Comparison of ENCODE assay signal across 29 cellular contexts in the genomic region with DNA sequence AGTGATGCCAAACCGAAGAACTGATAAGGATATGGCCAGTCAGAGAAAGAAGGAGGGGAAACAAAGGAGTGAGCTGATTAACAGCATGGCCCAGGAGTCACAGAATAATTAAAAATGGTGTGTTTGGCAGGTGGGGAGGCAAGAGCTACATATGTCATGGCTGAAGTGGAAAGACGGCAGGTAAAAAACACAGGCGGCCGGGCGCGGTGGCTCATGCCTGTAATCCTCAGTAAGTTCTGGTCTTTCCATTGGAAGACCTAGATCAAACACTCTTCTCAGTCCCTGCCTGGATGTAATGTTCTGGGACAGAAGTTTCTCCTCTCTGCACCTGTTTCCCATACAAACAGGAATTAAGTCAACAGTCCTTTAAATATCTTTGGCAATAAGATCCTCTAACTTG.
"Had no signal": no experiment of that assay in that cellular context is flagged by ENCODE, and none has a peak within 500 bp of the region (broad histone marks: within the 10 kb centered on the region; RNA-seq: fewer than 3 reads in every experiment).

No MANE protein-coding gene starts in this region.

- H3K36me3 ChIP-seq: stomach, suprapubic skin, thoracic aorta, thyroid gland, tibial artery, tibial nerve, transverse colon, upper lobe of left lung, upper lobe of right lung, uterus, vagina had no signal

- H3K4me3 ChIP-seq: stomach, suprapubic skin, testis, thoracic aorta, thyroid gland, tibial artery, tibial nerve, transverse colon, upper lobe of left lung, upper lobe of right lung, uterus, vagina had no signal

- H3K27me3 Mint-ChIP-seq: stimulated activated memory B cell treated with anti-CD40 and anti-IgM and Interleukin-4, amounts not matched to agents 10 μg/mL and 1 μg/mL and 100 μg/mL, for 72 hours; stimulated activated naive B cell treated with anti-CD40 and anti-IgM and Interleukin-4, amounts not matched to agents 10 μg/mL and 1 μg/mL and 100 μg/mL, for 72 hours; stimulated activated naive CD8-positive, alpha-beta T cell treated with anti-CD3 and anti-CD28 coated beads, Interleukin-15, amount 100 ng/mL, for 72 hours; stimulated activated naive CD8-positive, alpha-beta T cell treated with anti-CD3 and anti-CD28 coated beads, Interleukin-15, Interleukin-2, amounts not matched to agents 100 ng/mL and 50 ng/mL, for 24 hours; type B pancreatic cell had no signal

- DNase-seq: stimulated activated CD4-positive, alpha-beta T cell treated with anti-CD3 and anti-CD28 coated beads, Interleukin-2, amount 100 ng/mL, for 48 hours; stimulated activated CD4-positive, alpha-beta T cell treated with anti-CD3 and anti-CD28 coated beads, Interleukin-4, amount 100 ng/mL, for 1 hour; stimulated activated CD4-positive, alpha-beta T cell treated with anti-CD3 and anti-CD28 coated beads, Interleukin-4, amount 100 ng/mL, for 24 hours; stimulated activated CD4-positive, alpha-beta T cell treated with anti-CD3 and anti-CD28 coated beads, Interleukin-4, amount 100 ng/mL, for 4 hours; stimulated activated CD8-positive, alpha-beta memory T cell treated with anti-CD3 and anti-CD28 coated beads, Interleukin-4, amount 100 ng/mL, for 48 hours; stimulated activated naive B cell treated with anti-CD40 and anti-IgM and Interleukin-4, amounts not matched to agents 10 μg/mL and 1 μg/mL and 100 μg/mL, for 72 hours; stimulated activated naive CD4-positive, alpha-beta T cell; stimulated activated naive CD4-positive, alpha-beta T cell treated with Interleukin-2 at 50 U/mL for 16 hours; stimulated activated naive CD8-positive, alpha-beta T cell treated with anti-CD3 and anti-CD28 coated beads, Interleukin-15, amount 100 ng/mL, for 72 hours; stimulated activated naive CD8-positive, alpha-beta T cell treated with anti-CD3 and anti-CD28 coated beads, Interleukin-15, Interleukin-2, amounts not matched to agents 100 U/mL and 50 U/mL, for 24 hours; stomach; substantia nigra; testis; thyroid gland; tibial artery; transverse colon; trophoblast cell; upper lobe of right lung; uterus had no signal

- H3K4me1 Mint-ChIP-seq: stimulated activated effector memory CD8-positive, alpha-beta T cell treated with anti-CD3 and anti-CD28 coated beads, Interleukin-12 subunit alpha, Interleukin-12 subunit beta, amount 100 ng/mL, for 72 hours; stimulated activated memory B cell treated with anti-CD40 and anti-IgM and Interleukin-4, amounts not matched to agents 10 μg/mL and 1 μg/mL and 100 μg/mL, for 72 hours; stimulated activated naive B cell treated with anti-CD40 and anti-IgM and Interleukin-4, amounts not matched to agents 10 μg/mL and 1 μg/mL and 100 μg/mL, for 72 hours; stimulated activated naive CD8-positive, alpha-beta T cell treated with anti-CD3 and anti-CD28 coated beads, Interleukin-15, amount 100 ng/mL, for 72 hours had no signal

- H3K9me3 ChIP-seq: stomach, suprapubic skin, testis, thoracic aorta, thyroid gland, tibial artery, tibial nerve, transverse colon, upper lobe of left lung, upper lobe of right lung, uterus, vagina had no signal

- FAIRE-seq: urothelium cell line had no signal

- H3K4me1 ChIP-seq: suprapubic skin, testis, thyroid gland, tibial artery, tibial nerve, transverse colon, upper lobe of left lung, upper lobe of right lung, uterus had no signal

- H3K27ac ChIP-seq: stomach, suprapubic skin, testis, thoracic aorta, thyroid gland, tibial artery, tibial nerve, transverse colon, upper lobe of left lung, upper lobe of right lung, uterus, vagina had no signal

- H3K36me3 Mint-ChIP-seq: stimulated activated effector memory CD8-positive, alpha-beta T cell treated with anti-CD3 and anti-CD28 coated beads, Interleukin-12 subunit alpha, Interleukin-12 subunit beta, amount 100 ng/mL, for 72 hours; stimulated activated memory B cell treated with anti-CD40 and anti-IgM and Interleukin-4, amounts not matched to agents 10 μg/mL and 1 μg/mL and 100 μg/mL, for 72 hours; stimulated activated naive B cell treated with anti-CD40 and anti-IgM and Interleukin-4, amounts not matched to agents 10 μg/mL and 1 μg/mL and 100 μg/mL, for 72 hours; type B pancreatic cell had no signal

- H3K9me3 Mint-ChIP-seq: stimulated activated effector memory CD8-positive, alpha-beta T cell treated with anti-CD3 and anti-CD28 coated beads, Interleukin-12 subunit alpha, Interleukin-12 subunit beta, amount 100 ng/mL, for 72 hours; stimulated activated memory B cell treated with anti-CD40 and anti-IgM and Interleukin-4, amounts not matched to agents 10 μg/mL and 1 μg/mL and 100 μg/mL, for 72 hours; stimulated activated naive B cell treated with anti-CD40 and anti-IgM and Interleukin-4, amounts not matched to agents 10 μg/mL and 1 μg/mL and 100 μg/mL, for 72 hours; stimulated activated naive CD8-positive, alpha-beta T cell treated with anti-CD3 and anti-CD28 coated beads, Interleukin-15, Interleukin-2, amounts not matched to agents 100 ng/mL and 50 ng/mL, for 24 hours; type B pancreatic cell had no signal

- ATAC-seq: stimulated activated effector memory CD8-positive, alpha-beta T cell treated with anti-CD3 and anti-CD28 coated beads, Interleukin-12 subunit alpha, Interleukin-12 subunit beta, amount 100 ng/mL, for 72 hours; stimulated activated memory B cell treated with anti-CD40 and anti-IgM and Interleukin-4, amounts not matched to agents 10 μg/mL and 1 μg/mL and 100 μg/mL, for 72 hours; stimulated activated naive B cell treated with anti-CD40 and anti-IgM and Interleukin-4, amounts not matched to agents 10 μg/mL and 1 μg/mL and 100 μg/mL, for 72 hours; stimulated activated naive CD8-positive, alpha-beta T cell treated with anti-CD3 and anti-CD28 coated beads, Interleukin-15, amount 100 ng/mL, for 72 hours; stimulated activated naive CD8-positive, alpha-beta T cell treated with anti-CD3 and anti-CD28 coated beads, Interleukin-15, Interleukin-2, amounts not matched to agents 100 U/mL and 50 U/mL, for 24 hours; upper lobe of right lung had no signal

- H3K27me3 ChIP-seq: stomach, suprapubic skin, testis, thyroid gland, tibial artery, tibial nerve, transverse colon, upper lobe of left lung, upper lobe of right lung, uterus, vagina had no signal

- H3K4me3 Mint-ChIP-seq: stimulated activated effector memory CD8-positive, alpha-beta T cell treated with anti-CD3 and anti-CD28 coated beads, Interleukin-12 subunit alpha, Interleukin-12 subunit beta, amount 100 ng/mL, for 72 hours; stimulated activated memory B cell treated with anti-CD40 and anti-IgM and Interleukin-4, amounts not matched to agents 10 μg/mL and 1 μg/mL and 100 μg/mL, for 72 hours; stimulated activated naive B cell treated with anti-CD40 and anti-IgM and Interleukin-4, amounts not matched to agents 10 μg/mL and 1 μg/mL and 100 μg/mL, for 72 hours; stimulated activated naive CD8-positive, alpha-beta T cell treated with anti-CD3 and anti-CD28 coated beads, Interleukin-15, amount 100 ng/mL, for 72 hours; stimulated activated naive CD8-positive, alpha-beta T cell treated with anti-CD3 and anti-CD28 coated beads, Interleukin-15, Interleukin-2, amounts not matched to agents 100 ng/mL and 50 ng/mL, for 24 hours; type B pancreatic cell had no signal

- H3K27ac Mint-ChIP-seq: stimulated activated effector memory CD8-positive, alpha-beta T cell treated with anti-CD3 and anti-CD28 coated beads, Interleukin-12 subunit alpha, Interleukin-12 subunit beta, amount 100 ng/mL, for 72 hours; stimulated activated memory B cell treated with anti-CD40 and anti-IgM and Interleukin-4, amounts not matched to agents 10 μg/mL and 1 μg/mL and 100 μg/mL, for 72 hours; stimulated activated naive B cell treated with anti-CD40 and anti-IgM and Interleukin-4, amounts not matched to agents 10 μg/mL and 1 μg/mL and 100 μg/mL, for 72 hours; stimulated activated naive CD8-positive, alpha-beta T cell treated with anti-CD3 and anti-CD28 coated beads, Interleukin-15, amount 100 ng/mL, for 72 hours; stimulated activated naive CD8-positive, alpha-beta T cell treated with anti-CD3 and anti-CD28 coated beads, Interleukin-15, Interleukin-2, amounts not matched to agents 100 ng/mL and 50 ng/mL, for 24 hours; type B pancreatic cell had no signal
